ENCODE assay signal across 12 cellular contexts in the genomic region with DNA sequence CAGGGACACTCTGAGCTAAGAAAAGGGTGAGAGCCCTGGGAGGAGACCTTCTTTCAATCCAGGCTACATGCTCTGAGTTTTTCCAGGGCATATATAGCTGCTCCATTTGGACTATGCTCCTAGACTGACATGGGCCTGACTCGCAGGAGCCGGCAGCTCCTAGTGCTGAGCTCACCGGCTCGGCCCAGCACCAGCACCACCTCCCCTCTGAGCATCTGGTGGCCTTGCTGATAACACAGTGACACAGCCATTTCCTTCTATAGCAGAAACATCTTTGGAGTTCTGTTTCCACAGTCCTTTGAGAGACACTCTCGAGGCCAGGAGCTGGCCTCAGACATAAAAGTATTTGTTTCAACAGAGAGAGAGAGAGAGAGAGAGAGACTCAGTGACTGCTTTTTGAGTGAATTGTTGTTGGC.
A peak's percentile ranks its signal among the peaks of the same experiment; 100 is the strongest.
DNase-seq lines count a peak whose midpoint lies in the region; ATAC-seq, FAIRE-seq and TF ChIP-seq lines count a peak whose summit lies in the region.
"Had no signal": no experiment of that assay in that cellular context is flagged by ENCODE, and none has a peak within 500 bp of the region (broad histone marks: within the 10 kb centered on the region; RNA-seq: fewer than 3 reads in every experiment).

No MANE protein-coding gene starts in this region.

- H4K12ac ChIP-seq in trophoblast cell (ENCODE audit: low read depth, low read length), result no peak overlapping the region

- no peak overlapping the region for H3K18ac ChIP-seq in trophoblast cell (ENCODE audit: low read length)

- WGBS in trophoblast cell (ENCODE audit: extremely low coverage, insufficient coverage, insufficient read length), result no CpG with 5 or more reads among the region's 5 CpGs

- TF ChIP-seq CTCF in left ventricle myocardium inferior (IDR thresholded peaks at IDR 0.05; ENCODE audit: borderline replicate concordance), result no peak

- no peak overlapping the region for H3K4me2 ChIP-seq in trophoblast cell (ENCODE audit: low read length)

- no peaks in the 10 kb centered on the region for H3K27me3 Mint-ChIP-seq in activated naive CD8-positive, alpha-beta T cell treated with anti-CD3 and anti-CD28 coated beads for 36 hours
- H3K27me3 Mint-ChIP-seq: T-cell had no signal

- no peak overlapping the region for H3K23ac ChIP-seq in trophoblast cell (ENCODE audit: low read length)

- no peak overlapping the region for H3K27ac Mint-ChIP-seq in activated naive CD8-positive, alpha-beta T cell treated with anti-CD3 and anti-CD28 coated beads for 36 hours
- H3K27ac Mint-ChIP-seq: activated T-cell treated with anti-CD3 and anti-CD28 coated beads, Interleukin-2, amount 50 U/mL, for 72 hours; T-cell had no signal

- H3K4me1 Mint-ChIP-seq in activated naive CD8-positive, alpha-beta T cell treated with anti-CD3 and anti-CD28 coated beads for 36 hours, result no peaks in the 10 kb centered on the region

- H3K79me2 ChIP-seq in trophoblast cell (ENCODE audit: control insufficient read depth, insufficient read depth, low read length, poor library complexity), result no peaks in the 10 kb centered on the region

- H4K91ac ChIP-seq in trophoblast cell (ENCODE audit: low read depth, low read length), result no peak overlapping the region

- H3K27me3 ChIP-seq in adipocyte (replicated peaks; ENCODE audit: control insufficient read depth, insufficient read depth, low read length) (peaks cover 3% of the 10 kb centered on the region), left ventricle myocardium inferior (ENCODE audit: low read depth) (no peaks in the 10 kb centered on the region), trophoblast cell (ENCODE audit: insufficient read depth, low read length) (peaks cover 7% of the 10 kb centered on the region)

- H3K9me3 ChIP-seq in adipocyte (ENCODE audit: control insufficient read depth, low read length) (no peaks in the 10 kb centered on the region), left ventricle myocardium inferior (replicated peaks) (no peaks in the 10 kb centered on the region), trophoblast cell (ENCODE audit: insufficient read depth, low read depth, low read length) (no peaks in the 10 kb centered on the region)

- no peak overlapping the region for H3K4ac ChIP-seq in trophoblast cell (ENCODE audit: low read depth, low read length)

- H2BK5ac ChIP-seq in trophoblast cell (ENCODE audit: low read depth, low read length, poor library complexity), result no peak overlapping the region

- H3K36me3 Mint-ChIP-seq in activated naive CD8-positive, alpha-beta T cell treated with anti-CD3 and anti-CD28 coated beads for 36 hours, result peaks cover 2% of the 10 kb centered on the region

- no peak overlapping the region for H2AFZ ChIP-seq in trophoblast cell (ENCODE audit: insufficient read depth, low read length, poor library complexity)

- H3K36me3 ChIP-seq in adipocyte (ENCODE audit: control insufficient read depth, insufficient read depth, low read length, severe bottlenecking) (no peaks in the 10 kb centered on the region), left ventricle myocardium inferior (no peaks in the 10 kb centered on the region), trophoblast cell (ENCODE audit: control insufficient read depth in 1 of 2, insufficient read depth in 2 of 2, low read length in 2 of 2) (no peaks in the 10 kb centered on the region)

- H2AK5ac ChIP-seq in trophoblast cell (ENCODE audit: low read length), result no peak overlapping the region

- no peak for TF ChIP-seq POLR2A in H54 (IDR thresholded peaks at IDR 0.05; ENCODE audit: low read depth, low read length)

- H3K79me1 ChIP-seq in trophoblast cell (ENCODE audit: low read length), result no peaks in the 10 kb centered on the region

- H3K4me1 ChIP-seq in adipocyte (ENCODE audit: control insufficient read depth, insufficient read depth, low read length) (peaks cover 4% of the 10 kb centered on the region), left ventricle myocardium inferior (peaks cover 22% of the 10 kb centered on the region), trophoblast cell (ENCODE audit: control insufficient read depth in 1 of 2, insufficient read depth in 2 of 2, low read length in 2 of 2) (no peaks in the 10 kb centered on the region)

- H3K4me3 Mint-ChIP-seq in activated naive CD8-positive, alpha-beta T cell treated with anti-CD3 and anti-CD28 coated beads for 36 hours, result no peak overlapping the region
- H3K4me3 Mint-ChIP-seq: activated T-cell treated with anti-CD3 and anti-CD28 coated beads, Interleukin-2, amount 50 U/mL, for 72 hours; T-cell had no signal

- intact Hi-C loops in left ventricle myocardium inferior (cut with micrococcal nuclease), result no loop called here

- peak overlapping the region; percentile 63 for H3K27ac ChIP-seq in left ventricle myocardium inferior (replicated peaks)
- H3K27ac ChIP-seq in trophoblast cell (ENCODE audit: low read depth, low read length), result no peak overlapping the region

- no peak overlapping the region for H3K14ac ChIP-seq in trophoblast cell (ENCODE audit: low read length)

- H2BK120ac ChIP-seq in trophoblast cell (ENCODE audit: insufficient read depth, low read length, poor library complexity), result no peak overlapping the region

- H3K9me3 Mint-ChIP-seq in activated naive CD8-positive, alpha-beta T cell treated with anti-CD3 and anti-CD28 coated beads for 36 hours, result no peaks in the 10 kb centered on the region
- H3K9me3 Mint-ChIP-seq: activated T-cell treated with anti-CD3 and anti-CD28 coated beads, Interleukin-2, amount 50 U/mL, for 72 hours; T-cell had no signal

- DNase-seq in H54 (ENCODE audit: insufficient read length, low spot score), result peak; percentile 44
- DNase-seq in adipocyte (ENCODE audit: low read depth), result peak; percentile 36
- DNase-seq in left ventricle myocardium inferior, result peak; percentile 53
- DNase-seq in trophoblast cell, result peak; percentile 35 to 48
- no peak for DNase-seq in activated naive CD8-positive, alpha-beta T cell treated with anti-CD3 and anti-CD28 coated beads for 36 hours
- DNase-seq in activated CD8-positive, alpha-beta memory T cell treated with anti-CD3 and anti-CD28 coated beads, Interleukin-2, amount 50 U/mL, for 4 hours, result no peak
- DNase-seq: activated T-cell treated with anti-CD3 and anti-CD28 coated beads, Interleukin-2, amount 50 U/mL, for 72 hours; dermis blood vessel endothelial cell; NCI-H2227 treated with DMSO at 0.1 percent for 48 hours; T-cell had no signal

- H3K4me3 ChIP-seq in adipocyte (ENCODE audit: low read length) (no peak overlapping the region), left ventricle myocardium inferior (no peak overlapping the region), trophoblast cell (ENCODE audit: low read depth, low read length) (no peak overlapping the region)

- no peak overlapping the region for H2BK12ac ChIP-seq in trophoblast cell (ENCODE audit: low read length)

- peak; percentile 94 for FAIRE-seq in H54 (lab: Jason Lieb, UNC)

- no peak overlapping the region for H3K9ac ChIP-seq in adipocyte (ENCODE audit: low read length)
- no peak overlapping the region for H3K9ac ChIP-seq in trophoblast cell (ENCODE audit: low read length)

- no peak overlapping the region for H4K8ac ChIP-seq in trophoblast cell (ENCODE audit: low read depth, low read length)

- ATAC-seq in GM18502 (IDR thresholded peaks at IDR 0.05; ENCODE audit: poor library complexity, unreplicated experiment) (no peak), HG02642 (IDR thresholded peaks at IDR 0.05; ENCODE audit: poor library complexity, unreplicated experiment) (no peak)
- ATAC-seq: activated T-cell treated with anti-CD3 and anti-CD28 coated beads, Interleukin-2, amount 50 U/mL, for 72 hours; T-cell had no signal

Comparison
In these comparisons a context has a peak if more than half of its experiments do, and no peak if none do; other contexts are left out.
1. DNase-seq: peak in H54 (single experiment), adipocyte (single experiment), left ventricle myocardium inferior (single experiment) and trophoblast cell (2 of 2); none in activated naive CD8-positive, alpha-beta T cell treated with anti-CD3 and anti-CD28 coated beads for 36 hours (single experiment) and activated CD8-positive, alpha-beta memory T cell treated with anti-CD3 and anti-CD28 coated beads, Interleukin-2, amount 50 U/mL, for 4 hours (single experiment).